ENCODE assay signal across 11 cellular contexts in genomic region chr6:148192310-148192709, GRCh38.
DNase-seq lines count a peak whose midpoint lies in the region; ATAC-seq and TF ChIP-seq lines count a peak whose summit lies in the region.
"Had no signal": no experiment of that assay in that cellular context is flagged by ENCODE, and none has a peak within 500 bp of the region (broad histone marks: within the 10 kb centered on the region; RNA-seq: fewer than 3 reads in every experiment).

No MANE protein-coding gene starts in this region.

- no peaks in the 10 kb centered on the region for H3K36me3 ChIP-seq in psoas muscle (ENCODE audit: insufficient read depth in 1 of 2, low read depth in 1 of 2)

- no peaks in the 10 kb centered on the region for H3K27me3 ChIP-seq in psoas muscle (ENCODE audit: insufficient read depth in 3 of 3, low read length in 2 of 3)

- no peak for TF ChIP-seq CTCF in psoas muscle (IDR thresholded peaks at IDR 0.05)
- TF ChIP-seq CTCF in GM13976 (IDR thresholded peaks at IDR 0.05; ENCODE audit: borderline replicate concordance, control extremely low read depth, extremely low read depth, insufficient read depth, missing control alignments): no peak

- ATAC-seq in psoas muscle: peak; percentile 81 to 91 (median 88)
- no peak for ATAC-seq in HG03196 (IDR thresholded peaks at IDR 0.05; ENCODE audit: unreplicated experiment)
- ATAC-seq in GM21360 (IDR thresholded peaks at IDR 0.05; ENCODE audit: unreplicated experiment): no peak

- in situ Hi-C loops in GM13976 (cut with MboI; ENCODE audit: low sequenced_read_pairs, unreplicated experiment): loop anchor here (25.0 kb wide), 1 partner anchor 270 kb away; no protein-coding TSS in a partner anchor

- no peaks in the 10 kb centered on the region for H3K9me3 ChIP-seq in psoas muscle

- no peaks in the 10 kb centered on the region for H3K4me1 ChIP-seq in psoas muscle

- intact Hi-C loops in psoas muscle (cut with DNase I): no loop called here

- 66 to 83% (median 77%) methylated on average over 4 of the region's 4 CpGs for WGBS in psoas muscle, 3 donors

- no peak overlapping the region for H3K4me3 ChIP-seq in psoas muscle

- H3K27ac ChIP-seq in psoas muscle: peak overlapping the region; percentile 25

- DNase-seq in AG20443 (ENCODE audit: low spot score): peak; percentile 72
- DNase-seq in NCI-H226: peak; percentile 96
- peak; percentile 54 for DNase-seq in fibroblast of gingiva (ENCODE audit: low read depth)
- no peak for DNase-seq in psoas muscle
- no peak for DNase-seq in GM13976 (ENCODE audit: low spot score)
- DNase-seq in T-helper 1 cell: no peak
- DNase-seq: activated effector memory CD4-positive, alpha-beta T cell treated with Interleukin-2 at 50 U/mL for 16 hours; CD8-positive, alpha-beta memory T cell; SHP77 had no signal

Comparison
In these comparisons a context has a peak if more than half of its experiments do, and no peak if none do; other contexts are left out.
1. DNase-seq: peak in AG20443 (single experiment), NCI-H226 (single experiment) and fibroblast of gingiva (single experiment); none in psoas muscle (0 of 2), GM13976 (single experiment) and T-helper 1 cell (0 of 5).
2. ATAC-seq: peak in psoas muscle (4 of 4); none in HG03196 (single experiment) and GM21360 (single experiment).